ENCODE assay signal across 9 cellular contexts in the genomic region with DNA sequence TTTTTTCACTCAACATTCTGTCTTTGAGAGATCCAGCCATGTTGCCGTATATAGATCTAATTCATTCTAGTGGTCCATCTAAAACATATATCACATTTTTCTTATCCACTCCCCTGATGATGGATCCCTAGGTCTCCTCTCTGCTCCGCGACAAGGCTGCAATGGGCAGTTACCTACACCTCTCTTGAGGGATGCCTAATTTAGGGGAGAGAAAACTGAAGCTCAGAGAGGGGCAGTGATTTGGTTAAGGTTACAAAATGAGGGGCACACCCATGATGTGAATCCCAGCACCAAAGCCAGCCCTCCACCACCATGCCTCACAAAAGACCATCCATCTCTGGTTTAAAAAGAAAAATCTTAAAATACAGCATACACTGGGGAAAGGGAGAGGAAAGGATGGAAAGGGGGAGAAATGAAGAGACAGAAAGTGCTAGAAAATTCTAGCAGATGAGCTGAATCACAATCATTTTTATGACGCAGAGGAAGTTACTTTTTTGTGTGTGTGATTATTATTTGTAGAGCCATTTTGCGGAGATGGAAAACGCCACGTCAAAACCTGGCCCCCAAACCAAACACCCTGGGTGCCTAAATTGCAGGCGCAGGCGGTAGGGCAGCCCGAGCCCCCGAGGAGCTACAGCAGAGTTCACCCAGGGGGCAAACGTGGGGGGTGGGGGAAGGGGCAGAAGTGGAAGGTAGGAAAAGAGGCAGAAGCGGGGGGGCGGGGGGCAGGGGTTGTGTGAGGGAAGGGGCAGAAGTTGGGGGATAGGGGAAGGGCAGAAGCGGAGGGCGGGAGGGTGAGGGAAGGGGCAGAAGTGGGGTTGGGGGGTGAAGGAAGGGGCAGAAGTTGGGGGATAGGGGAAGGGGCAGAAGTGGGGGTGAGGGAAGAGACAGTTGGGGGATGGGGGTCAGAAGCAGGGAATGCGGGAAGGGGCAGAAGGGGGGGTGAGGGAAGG. TPM values are rescaled to one million over a fixed set of nuclear protein-coding genes. Genes with fewer than 3 reads are reported as not detected.
A peak's percentile ranks its signal among the peaks of the same experiment; 100 is the strongest.
DNase-seq lines count a peak whose midpoint lies in the region; ATAC-seq, FAIRE-seq and TF ChIP-seq lines count a peak whose summit lies in the region.
"Had no signal": no experiment of that assay in that cellular context is flagged by ENCODE, and none has a peak within 500 bp of the region (broad histone marks: within the 10 kb centered on the region; RNA-seq: fewer than 3 reads in every experiment).

No MANE protein-coding gene starts in this region.

- H3K9me3 Mint-ChIP-seq in activated naive CD4-positive, alpha-beta T cell treated with anti-CD3 and anti-CD28 coated beads, Interleukin-2, amount 50 U/mL, for 24 hours = no peaks in the 10 kb centered on the region

- no peaks in the 10 kb centered on the region for H3K27me3 ChIP-seq in testis

- WGBS in testis, 2 donors = 21 to 53% methylated on average over 5 to 13 of the region's 17 CpGs

- intact Hi-C loops in kidney (cut with DNase I) (no loop called here), testis (cut with DNase I; ENCODE audit: low total_unique reads) (no loop called here), left colon (cut with DNase I, micrococcal nuclease) (no loop called here)

- DNase-seq in activated CD8-positive, alpha-beta memory T cell treated with anti-CD3 and anti-CD28 coated beads for 24 hours = peak; percentile 50
- DNase-seq in activated CD8-positive, alpha-beta memory T cell treated with anti-CD3 and anti-CD28 coated beads, Interleukin-2, amount 50 U/mL, for 48 hours = no peak
- DNase-seq in kidney (no peak), testis (no peak), left colon (no peak), SIG-M5 treated with dmso at 0.1 percent for 504 hours (lab: John Stamatoyannopoulos, UW; ENCODE audit: unreplicated experiment) (no peak), NCI-H1048 (lab: John Stamatoyannopoulos, UW) (no peak)

- no peaks in the 10 kb centered on the region for H3K27me3 Mint-ChIP-seq in activated naive CD4-positive, alpha-beta T cell treated with anti-CD3 and anti-CD28 coated beads, Interleukin-2, amount 50 U/mL, for 24 hours

- H3K4me3 ChIP-seq in kidney (ENCODE audit: low read length in 2 of 2) = no peak overlapping the region
- peak overlapping the region; percentile 12 to 91 for H3K4me3 ChIP-seq in testis

- peak overlapping the region; percentile 85 for H3K4me3 Mint-ChIP-seq in activated naive CD4-positive, alpha-beta T cell treated with anti-CD3 and anti-CD28 coated beads, Interleukin-2, amount 50 U/mL, for 24 hours

- TF ChIP-seq POLR2A in testis (IDR thresholded peaks at IDR 0.05) = no peak

- H3K27ac Mint-ChIP-seq in activated naive CD4-positive, alpha-beta T cell treated with anti-CD3 and anti-CD28 coated beads, Interleukin-2, amount 50 U/mL, for 24 hours = peak overlapping the region; percentile 96

- peaks cover 33% of the 10 kb centered on the region for H3K4me1 Mint-ChIP-seq in activated naive CD4-positive, alpha-beta T cell treated with anti-CD3 and anti-CD28 coated beads, Interleukin-2, amount 50 U/mL, for 24 hours

- H3K9ac ChIP-seq in kidney (ENCODE audit: low read length in 2 of 2) = no peak overlapping the region

- H3K9me3 ChIP-seq in kidney (ENCODE audit: control insufficient read depth in 1 of 2, low read length in 2 of 2) (no peaks in the 10 kb centered on the region), testis (no peaks in the 10 kb centered on the region)
- H3K9me3 ChIP-seq: neutrophil had no signal

- H3K4me1 ChIP-seq in kidney (ENCODE audit: control insufficient read depth in 1 of 2, insufficient read depth in 1 of 2, low read depth in 1 of 2, low read length in 2 of 2) = peaks cover 0 to 4% of the 10 kb centered on the region in 2 donors
- no peaks in the 10 kb centered on the region for H3K4me1 ChIP-seq in testis

- no peak for ATAC-seq in left colon

- H3K27ac ChIP-seq in kidney (ENCODE audit: low read depth in 2 of 2, low read length in 2 of 2) = peak overlapping the region; percentile 73 to 74
- peak overlapping the region; percentile 80 to 85 for H3K27ac ChIP-seq in testis

- TF ChIP-seq CTCF in kidney (IDR thresholded peaks at IDR 0.05; ENCODE audit: borderline replicate concordance, extremely low read depth, insufficient read depth) = no peak
- TF ChIP-seq CTCF in testis (IDR thresholded peaks at IDR 0.05) = no peak

- no peak for FAIRE-seq in kidney (lab: Jason Lieb, UNC)

- peaks cover 10% of the 10 kb centered on the region for H3K36me3 Mint-ChIP-seq in activated naive CD4-positive, alpha-beta T cell treated with anti-CD3 and anti-CD28 coated beads, Interleukin-2, amount 50 U/mL, for 24 hours

- H3K36me3 ChIP-seq in kidney (ENCODE audit: control insufficient read depth in 1 of 2, insufficient read depth in 2 of 2, low read length in 2 of 2) = peaks cover 0 to 5% of the 10 kb centered on the region in 2 donors
- no peaks in the 10 kb centered on the region for H3K36me3 ChIP-seq in testis (ENCODE audit: low read depth, missing control alignments)
- H3K36me3 ChIP-seq: neutrophil had no signal

RNA-seq across cellular contexts. Expression of a gene that starts 1.3 kb away (rescaled TPM):
- total RNA-seq in kidney (36.6 TPM), testis (100 to 1,000 TPM; 358 to 363 TPM), left colon (1 to 10 TPM; 6.1 to 9.2 TPM)
- polyA plus RNA-seq in kidney (ENCODE audit: insufficient read depth, low read depth, low replicate concordance) (8.0 TPM), testis (ENCODE audit: insufficient read depth, low read depth, low replicate concordance) (193 TPM)

RNA-seq across cellular contexts. Expression of a gene that starts 13.0 kb away (rescaled TPM):
- total RNA-seq in kidney (11.5 TPM), testis (10 to 100 TPM; 39.3 to 46.1 TPM), left colon (10 to 100 TPM in 1 of 2 donors, 1 to 10 TPM in 1; 8.9 to 12.2 TPM)
- polyA plus RNA-seq in kidney (ENCODE audit: insufficient read depth, low read depth, low replicate concordance) (3.7 TPM), testis (ENCODE audit: insufficient read depth, low read depth, low replicate concordance) (3.0 TPM)

RNA-seq across cellular contexts. Expression of a gene that starts 32.3 kb away (rescaled TPM):
- total RNA-seq in kidney (5.4 TPM), testis (1 to 10 TPM; 2.8 to 3.8 TPM), left colon (under 1 TPM; 0.55 to 0.67 TPM)
- polyA plus RNA-seq in kidney (ENCODE audit: insufficient read depth, low read depth, low replicate concordance) (1.7 TPM), testis (ENCODE audit: insufficient read depth, low read depth, low replicate concordance) (2.4 TPM)

Comparison
In these comparisons a context has a peak if more than half of its experiments do, and no peak if none do; other contexts are left out.
1. H3K4me3 ChIP-seq: peak in testis (2 of 2); none in kidney (0 of 2).